In genomic region chr6:108559884-108560462, GRCh38 we compare ENCODE assay signal across 8 cellular contexts. TPM values are rescaled to one million over a fixed set of nuclear protein-coding genes. Genes with fewer than 3 reads are reported as not detected.
A peak's percentile ranks its signal among the peaks of the same experiment; 100 is the strongest.
DNase-seq lines count a peak whose midpoint lies in the region; TF ChIP-seq lines count a peak whose summit lies in the region.

No MANE protein-coding gene starts in this region.

- no peaks in the 10 kb centered on the region for H3K9me3 ChIP-seq in DOHH2 (ENCODE audit: control insufficient read depth, insufficient read depth, low read length)

- intact Hi-C loops in activated T-helper 1 cell treated with anti-CD3 and anti-CD28 coated beads, Interleukin-12 subunit alpha, Interleukin-12 subunit beta, Interleukin-2, Interleukin-4 antibody, amounts not matched to agents 30 ng/mL and 10 ng/mL and 1 ng/mL, durations not matched to agents 14 hours and 24 hours and 36 hours (cut with micrococcal nuclease): loop anchor here (2.0 to 10.0 kb wide), 7 partner anchors 382 to 1619 kb away; partner anchors contain the start of genes AK9, FIG4, WASF1 and ZBTB24

- H3K36me3 Mint-ChIP-seq in activated T-helper 1 cell treated with anti-CD3 and anti-CD28 coated beads, Interleukin-12 subunit alpha, Interleukin-12 subunit beta, Interleukin-2, Interleukin-4 antibody, amounts not matched to agents 30 ng/mL and 10 ng/mL and 1 ng/mL, durations not matched to agents 14 hours and 24 hours and 36 hours (ENCODE audit: low read depth): peaks cover 12% of the 10 kb centered on the region
- no peaks in the 10 kb centered on the region for H3K36me3 Mint-ChIP-seq in nephron progenitor cell (ENCODE audit: low read depth)

- no peaks in the 10 kb centered on the region for H3K9me3 Mint-ChIP-seq in activated T-helper 1 cell treated with anti-CD3 and anti-CD28 coated beads, Interleukin-12 subunit alpha, Interleukin-12 subunit beta, Interleukin-2, Interleukin-4 antibody, amounts not matched to agents 30 ng/mL and 10 ng/mL and 1 ng/mL, durations not matched to agents 14 hours and 24 hours and 36 hours
- H3K9me3 Mint-ChIP-seq in nephron progenitor cell: no peaks in the 10 kb centered on the region

- H3K27me3 Mint-ChIP-seq in activated T-helper 1 cell treated with anti-CD3 and anti-CD28 coated beads, Interleukin-12 subunit alpha, Interleukin-12 subunit beta, Interleukin-2, Interleukin-4 antibody, amounts not matched to agents 30 ng/mL and 10 ng/mL and 1 ng/mL, durations not matched to agents 14 hours and 24 hours and 36 hours (ENCODE audit: insufficient read depth): peaks cover 44% of the 10 kb centered on the region
- peaks cover 13% of the 10 kb centered on the region for H3K27me3 Mint-ChIP-seq in nephron progenitor cell (ENCODE audit: low read depth, poor library complexity)

- DNase-seq in H7 (peak; percentile 86), NCI-H2196 (lab: John Stamatoyannopoulos, UW; ENCODE audit: unreplicated experiment) (peak; percentile 71), fibroblast of the aortic adventitia (ENCODE audit: low read depth) (peak; percentile 76), nephron progenitor cell (peak; percentile 81), middle frontal gyrus (ENCODE audit: extremely low spot score, low spot score) (no peak), NOMO-1 treated with dmso at 0.1 percent for 144 hours (lab: John Stamatoyannopoulos, UW; ENCODE audit: unreplicated experiment) (no peak)
- DNase-seq in activated T-helper 1 cell treated with anti-CD3 and anti-CD28 coated beads, Interleukin-12 subunit alpha, Interleukin-12 subunit beta, Interleukin-2, Interleukin-4 antibody, amounts not matched to agents 30 ng/mL and 10 ng/mL and 1 ng/mL, durations not matched to agents 14 hours and 24 hours and 36 hours (ENCODE audit: low spot score): no peak

- peak overlapping the region; percentile 82 for H3K4me3 Mint-ChIP-seq in activated T-helper 1 cell treated with anti-CD3 and anti-CD28 coated beads, Interleukin-12 subunit alpha, Interleukin-12 subunit beta, Interleukin-2, Interleukin-4 antibody, amounts not matched to agents 30 ng/mL and 10 ng/mL and 1 ng/mL, durations not matched to agents 14 hours and 24 hours and 36 hours
- peak overlapping the region; percentile 87 for H3K4me3 Mint-ChIP-seq in nephron progenitor cell

- H3F3A ChIP-seq in DOHH2 (ENCODE audit: control insufficient read depth, insufficient read depth): peaks cover 29% of the 10 kb centered on the region

- H3K27ac Mint-ChIP-seq in activated T-helper 1 cell treated with anti-CD3 and anti-CD28 coated beads, Interleukin-12 subunit alpha, Interleukin-12 subunit beta, Interleukin-2, Interleukin-4 antibody, amounts not matched to agents 30 ng/mL and 10 ng/mL and 1 ng/mL, durations not matched to agents 14 hours and 24 hours and 36 hours: peak overlapping the region; percentile 52
- peak overlapping the region; percentile 97 for H3K27ac Mint-ChIP-seq in nephron progenitor cell

- TF ChIP-seq CTCF in DOHH2 (IDR thresholded peaks at IDR 0.05; ENCODE audit: low read depth, low read length, poor library complexity, severe bottlenecking) (no peak), fibroblast of the aortic adventitia (IDR thresholded peaks at IDR 0.05; ENCODE audit: insufficient read depth, low read length) (no peak), nephron progenitor cell (IDR thresholded peaks at IDR 0.05) (no peak)

- peaks cover 39% of the 10 kb centered on the region for H3K4me1 ChIP-seq in DOHH2 (ENCODE audit: control insufficient read depth, low read length)

- no peaks in the 10 kb centered on the region for H3K9me2 ChIP-seq in DOHH2 (replicated peaks; ENCODE audit: control insufficient read depth, low read length)

- peaks cover 45% of the 10 kb centered on the region for H3K4me1 Mint-ChIP-seq in activated T-helper 1 cell treated with anti-CD3 and anti-CD28 coated beads, Interleukin-12 subunit alpha, Interleukin-12 subunit beta, Interleukin-2, Interleukin-4 antibody, amounts not matched to agents 30 ng/mL and 10 ng/mL and 1 ng/mL, durations not matched to agents 14 hours and 24 hours and 36 hours (ENCODE audit: low read depth)
- H3K4me1 Mint-ChIP-seq in nephron progenitor cell: peaks cover 44% of the 10 kb centered on the region

- H4K20me1 ChIP-seq in DOHH2 (ENCODE audit: control insufficient read depth, insufficient read depth, low read depth, low read length): peaks cover 17% of the 10 kb centered on the region

- H3K27me3 ChIP-seq in DOHH2 (ENCODE audit: control insufficient read depth, low read length) (no peaks in the 10 kb centered on the region), H7 (ENCODE audit: control insufficient read depth, insufficient read depth, low read length) (peaks cover 15% of the 10 kb centered on the region)

- H3K27ac ChIP-seq in DOHH2 (ENCODE audit: low read depth, low read length): peak overlapping the region; percentile 54

- peaks cover 24% of the 10 kb centered on the region for H3K79me2 ChIP-seq in DOHH2 (ENCODE audit: control insufficient read depth, low read length)

- H3K4me3 ChIP-seq in DOHH2 (ENCODE audit: low read length) (peak overlapping the region; percentile 98), H7 (ENCODE audit: insufficient read depth, low read depth, low read length) (peak overlapping the region; percentile 79), fibroblast of the aortic adventitia (ENCODE audit: low read depth, low read length) (peak overlapping the region; percentile 87)

- H3K36me3 ChIP-seq in DOHH2 (ENCODE audit: control insufficient read depth, low read length) (peaks cover 14% of the 10 kb centered on the region), H7 (replicated peaks; ENCODE audit: control insufficient read depth, insufficient read depth, low read length) (no peaks in the 10 kb centered on the region)

- H3K4me2 ChIP-seq in DOHH2 (ENCODE audit: low read length): peak overlapping the region; percentile 83

RNA-seq across cellular contexts. Expression of gene FOXO3, which starts 0.7 kb away (rescaled TPM):
- total RNA-seq in H7 (2014; rRNA removed; shearing (Covaris generic)): 10.9 and 14.0 TPM in 2 replicates
- total RNA-seq in activated T-helper 1 cell treated with anti-CD3 and anti-CD28 coated beads, Interleukin-12 subunit alpha, Interleukin-12 subunit beta, Interleukin-2, Interleukin-4 antibody, amounts not matched to agents 30 ng/mL and 10 ng/mL and 1 ng/mL, durations not matched to agents 14 hours and 24 hours and 36 hours: 8.6 and 8.7 TPM in 2 replicates
- 49.3 and 54.5 TPM in 2 replicates for total RNA-seq in fibroblast of the aortic adventitia (ENCODE audit: low replicate concordance)

Comparison
In these comparisons a context has a peak if more than half of its experiments do, and no peak if none do; other contexts are left out.
1. DNase-seq: peak in H7 (single experiment), NCI-H2196 (single experiment), fibroblast of the aortic adventitia (single experiment) and nephron progenitor cell (single experiment); none in activated T-helper 1 cell treated with anti-CD3 and anti-CD28 coated beads, Interleukin-12 subunit alpha, Interleukin-12 subunit beta, Interleukin-2, Interleukin-4 antibody, amounts not matched to agents 30 ng/mL and 10 ng/mL and 1 ng/mL, durations not matched to agents 14 hours and 24 hours and 36 hours (single experiment), middle frontal gyrus (single experiment) and NOMO-1 treated with dmso at 0.1 percent for 144 hours (single experiment).
2. Peak in every context shown above with its lines, with median percentiles within 50 percentile points of each other: H3K4me3 ChIP-seq.